20 cellular contexts compared by ENCODE assay signal in the genomic region with DNA sequence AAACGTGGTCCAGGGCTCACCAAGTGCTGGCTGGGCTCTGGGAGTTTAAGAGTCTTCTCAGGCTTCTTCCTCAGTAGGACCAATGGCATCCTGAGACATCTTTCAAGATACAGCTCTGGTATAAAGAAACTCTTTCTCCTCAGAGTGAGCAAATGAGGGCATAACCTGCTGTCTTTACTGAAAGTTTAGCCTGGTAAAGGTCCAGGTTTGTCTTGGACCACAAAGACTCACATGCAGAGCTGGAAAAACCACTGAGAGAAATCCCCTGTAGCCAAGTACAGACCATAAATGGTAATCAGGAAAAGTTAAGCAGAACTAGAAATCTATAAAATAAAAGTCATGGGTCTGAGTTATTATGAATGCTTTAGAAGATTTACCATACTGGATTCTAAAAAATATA. TPM values are rescaled to one million over a fixed set of nuclear protein-coding genes. Genes with fewer than 3 reads are reported as not detected.
DNase-seq lines count a peak whose midpoint lies in the region; ATAC-seq, FAIRE-seq and TF ChIP-seq lines count a peak whose summit lies in the region.
"Had no signal": no experiment of that assay in that cellular context is flagged by ENCODE, and none has a peak within 500 bp of the region (broad histone marks: within the 10 kb centered on the region; RNA-seq: fewer than 3 reads in every experiment).

No MANE protein-coding gene starts in this region.

- H4K20me1 ChIP-seq in Karpas-422 (ENCODE audit: insufficient read depth, low read depth, low read length) (no peaks in the 10 kb centered on the region; the same call in 1 of the 2 replicates), astrocyte (ENCODE audit: insufficient read depth, low read length) (no peaks in the 10 kb centered on the region)

- H2AFZ ChIP-seq in Karpas-422 (ENCODE audit: low read length) (no peak overlapping the region), astrocyte (ENCODE audit: low read depth, low read length) (no peak overlapping the region)

- H3K36me3 ChIP-seq in Karpas-422 (ENCODE audit: insufficient read depth, low read length) (peaks cover 68% of the 10 kb centered on the region), astrocyte (ENCODE audit: insufficient read depth, low read length) (no peaks in the 10 kb centered on the region), breast epithelium (no peaks in the 10 kb centered on the region)
- H3K36me3 ChIP-seq: ovary, right lobe of liver had no signal

- no peaks in the 10 kb centered on the region for H3K27me3 ChIP-seq in CD4-positive, alpha-beta T cell (ENCODE audit: control insufficient read depth, insufficient read depth, low read length)
- H3K27me3 ChIP-seq in Karpas-422 (ENCODE audit: low read length), result no peaks in the 10 kb centered on the region
- no peaks in the 10 kb centered on the region for H3K27me3 ChIP-seq in astrocyte (ENCODE audit: insufficient read depth, low read length)
- no peaks in the 10 kb centered on the region for H3K27me3 ChIP-seq in breast epithelium
- H3K27me3 ChIP-seq: ovary, right lobe of liver, tibial nerve had no signal

- H3K4me1 ChIP-seq in Karpas-422 (ENCODE audit: low read length) (peaks cover 37% of the 10 kb centered on the region), astrocyte (ENCODE audit: insufficient read depth, low read length) (no peaks in the 10 kb centered on the region), breast epithelium (no peaks in the 10 kb centered on the region)
- H3K4me1 ChIP-seq: right lobe of liver, tibial nerve had no signal

- H3K79me2 ChIP-seq in Karpas-422 (ENCODE audit: low read length) (peaks cover 93% of the 10 kb centered on the region), astrocyte (ENCODE audit: insufficient read depth, low read length) (no peaks in the 10 kb centered on the region)

- no peak for TF ChIP-seq CTCF in CD4-positive, alpha-beta T cell (IDR thresholded peaks at IDR 0.05)
- no peak for TF ChIP-seq CTCF in astrocyte (IDR thresholded peaks at IDR 0.05; ENCODE audit: insufficient read depth, low read depth, low read length)
- no peak for TF ChIP-seq CTCF in breast epithelium (IDR thresholded peaks at IDR 0.05)

- no peaks in the 10 kb centered on the region for H3K27me3 Mint-ChIP-seq in CD4-positive, alpha-beta T cell
- H3K27me3 Mint-ChIP-seq in astrocyte (ENCODE audit: low read depth, unreplicated experiment), result no peaks in the 10 kb centered on the region

- POLR2A ChIA-PET in CD4-positive, alpha-beta T cell (lab: Charles Lee), result interaction anchor here (0.6 to 1.5 kb wide), 4 partner anchors 10 to 152 kb away, joined by 3 to 4 read pairs (median 4); no protein-coding TSS in a partner anchor

- peaks cover 82% of the 10 kb centered on the region for H3K36me3 Mint-ChIP-seq in CD4-positive, alpha-beta T cell (ENCODE audit: low read depth)
- H3K36me3 Mint-ChIP-seq in astrocyte (ENCODE audit: low read depth, unreplicated experiment), result no peaks in the 10 kb centered on the region
- H3K36me3 Mint-ChIP-seq: WTC11 had no signal

- no peak for TF ChIP-seq POLR2A in breast epithelium (IDR thresholded peaks at IDR 0.05)

- CTCF ChIA-PET in CD4-positive, alpha-beta T cell (lab: Charles Lee), result no interaction called here

- H3K9me3 Mint-ChIP-seq in CD4-positive, alpha-beta T cell, result no peaks in the 10 kb centered on the region
- H3K9me3 Mint-ChIP-seq in astrocyte (ENCODE audit: unreplicated experiment), result no peaks in the 10 kb centered on the region
- H3K9me3 Mint-ChIP-seq: WTC11 had no signal

- H3K9me2 ChIP-seq in Karpas-422 (replicated peaks; ENCODE audit: insufficient read depth, low read length), result no peaks in the 10 kb centered on the region

- H3K9ac ChIP-seq in Karpas-422 (ENCODE audit: low read length) (no peak overlapping the region), astrocyte (ENCODE audit: low read length) (no peak overlapping the region)

- H3K4me1 Mint-ChIP-seq in CD4-positive, alpha-beta T cell (ENCODE audit: low read depth), result peaks cover 87% of the 10 kb centered on the region
- no peaks in the 10 kb centered on the region for H3K4me1 Mint-ChIP-seq in astrocyte (ENCODE audit: low read depth, unreplicated experiment)

- FAIRE-seq in astrocyte (lab: Jason Lieb, UNC), result no peak
- FAIRE-seq: HTR-8/SVneo had no signal

- ATAC-seq in CD4-positive, alpha-beta T cell (ENCODE audit: poor library complexity), result no peak
- ATAC-seq in HG03342 (IDR thresholded peaks at IDR 0.05; ENCODE audit: unreplicated experiment), result no peak
- no peak for ATAC-seq in GM21529 (IDR thresholded peaks at IDR 0.05; ENCODE audit: unreplicated experiment)
- ATAC-seq: right lobe of liver, WTC11 had no signal

- H3K27ac ChIP-seq in CD4-positive, alpha-beta T cell (ENCODE audit: low read depth, low read length), result no peak overlapping the region
- 0 out of 2 replicates have a peak overlapping the region, but pooled peaks have one; percentile 3 for H3K27ac ChIP-seq in Karpas-422 (ENCODE audit: low read length)
- no peak overlapping the region for H3K27ac ChIP-seq in astrocyte (ENCODE audit: low read depth, low read length)
- peak overlapping the region in 1 of 2 donors; percentile 56 for H3K27ac ChIP-seq in breast epithelium
- H3K27ac ChIP-seq: ovary, right lobe of liver, tibial nerve had no signal

- H3K27ac Mint-ChIP-seq in CD4-positive, alpha-beta T cell, result peak overlapping the region; percentile 43
- no peak overlapping the region for H3K27ac Mint-ChIP-seq in astrocyte (ENCODE audit: unreplicated experiment)
- H3K27ac Mint-ChIP-seq: WTC11 had no signal

- intact Hi-C loops in CD4-positive, alpha-beta T cell (cut with DNase I, micrococcal nuclease), result no loop called here
- intact Hi-C loops in breast epithelium (cut with DNase I; ENCODE audit: low total_unique reads), result no loop called here

- H3K4me2 ChIP-seq in Karpas-422 (ENCODE audit: low read depth, low read length, poor library complexity, severe bottlenecking) (no peak overlapping the region), astrocyte (ENCODE audit: low read length) (no peak overlapping the region)

- no peaks in the 10 kb centered on the region for H3K9me3 ChIP-seq in CD4-positive, alpha-beta T cell (ENCODE audit: control insufficient read depth, low read length)
- H3K9me3 ChIP-seq in Karpas-422 (ENCODE audit: low read length) (no peaks in the 10 kb centered on the region), astrocyte (ENCODE audit: insufficient read depth, low read depth, low read length) (no peaks in the 10 kb centered on the region), breast epithelium (no peaks in the 10 kb centered on the region)
- H3K9me3 ChIP-seq: ovary, right lobe of liver, tibial nerve had no signal

- H3K4me3 ChIP-seq in Karpas-422 (ENCODE audit: low read length) (no peak overlapping the region), astrocyte (ENCODE audit: insufficient read depth, low read depth, low read length) (no peak overlapping the region), breast epithelium (no peak overlapping the region)
- H3K4me3 ChIP-seq: ovary, right lobe of liver, tibial nerve had no signal

- DNase-seq in CD4-positive, alpha-beta T cell, result no peak
- DNase-seq in Karpas-422, result no peak
- DNase-seq in astrocyte (ENCODE audit: low read depth), result peak; percentile 37
- peak; percentile 9 for DNase-seq in renal cortical epithelial cell (ENCODE audit: low read depth)
- no peak for DNase-seq in breast epithelium (ENCODE audit: low spot score in 2 of 2)
- DNase-seq in NCI-H82 treated with DMSO at 0.1 percent for 48 hours (lab: John Stamatoyannopoulos, UW; ENCODE audit: unreplicated experiment), result no peak
- DNase-seq: central memory CD4-positive, alpha-beta T cell; foreskin melanocyte; GF-D8; H7; mammary epithelial cell; NCI-H510A; ovary; right lobe of liver; stimulated activated CD8-positive, alpha-beta memory T cell treated with anti-CD3 and anti-CD28 coated beads, Interleukin-4, amount 100 ng/mL, for 48 hours had no signal

- H3K4me3 Mint-ChIP-seq in CD4-positive, alpha-beta T cell, result no peak overlapping the region
- H3K4me3 Mint-ChIP-seq in astrocyte (ENCODE audit: unreplicated experiment), result no peak overlapping the region
- H3K4me3 Mint-ChIP-seq: WTC11 had no signal

RNA-seq across cellular contexts. Expression of a gene that starts 23.1 kb away (rescaled TPM):
- 100 to 1,000 TPM; 166 to 170 TPM for total RNA-seq in CD4-positive, alpha-beta T cell
- 119 and 180 TPM in 2 replicates for total RNA-seq in Karpas-422 (2014; rRNA removed; shearing (Covaris generic); ENCODE audit: low replicate concordance)
- total RNA-seq in astrocyte (33.8 and 34.4 TPM in 2 replicates), renal cortical epithelial cell (190 and 342 TPM in 2 replicates), breast epithelium (100 to 1,000 TPM in 1 of 3 donors, 10 to 100 TPM in 2; 52.8 to 126 (median 85.5) TPM)

Comparison
In these comparisons a context has a peak if more than half of its experiments do, and no peak if none do; other contexts are left out.
1. DNase-seq: peak in astrocyte (single experiment) and renal cortical epithelial cell (single experiment); none in CD4-positive, alpha-beta T cell (0 of 10), Karpas-422 (single experiment), breast epithelium (0 of 2) and NCI-H82 treated with DMSO at 0.1 percent for 48 hours (single experiment).